11 cellular contexts compared by ENCODE assay signal in genomic region chr17:73420897-73421296, GRCh38.
A peak's percentile ranks its signal among the peaks of the same experiment; 100 is the strongest.
DNase-seq lines count a peak whose midpoint lies in the region; ATAC-seq and TF ChIP-seq lines count a peak whose summit lies in the region.
"Had no signal": no experiment of that assay in that cellular context is flagged by ENCODE, and none has a peak within 500 bp of the region (broad histone marks: within the 10 kb centered on the region; RNA-seq: fewer than 3 reads in every experiment).

No MANE protein-coding gene starts in this region.

- 94% methylated on average over 9 of the region's 9 CpGs for WGBS in esophagus muscularis mucosa

- peaks cover 5 to 37% of the 10 kb centered on the region in 2 donors for H3K27me3 Mint-ChIP-seq in effector memory CD8-positive, alpha-beta T cell
- H3K27me3 Mint-ChIP-seq: memory B cell had no signal

- ATAC-seq in GM21381 (IDR thresholded peaks at IDR 0.05; ENCODE audit: unreplicated experiment), result no peak
- ATAC-seq in effector memory CD8-positive, alpha-beta T cell (replicated peaks), result no peak

- TF ChIP-seq CTCF in retinal pigment epithelial cell (conservative IDR thresholded peaks at IDR 0.05; ENCODE audit: low read depth, low read length) (peak; percentile 25), esophagus muscularis mucosa (IDR thresholded peaks at IDR 0.05) (no peak)

- H3K4me3 ChIP-seq in retinal pigment epithelial cell (ENCODE audit: low read length), result no peak overlapping the region
- H3K4me3 ChIP-seq in esophagus muscularis mucosa, result no peak overlapping the region
- H3K4me3 ChIP-seq: SJSA1 had no signal

- peaks cover 0 to 12% (median 9%) of the 10 kb centered on the region in 4 donors for H3K4me1 ChIP-seq in esophagus muscularis mucosa

- DNase-seq in DMS 273 (lab: John Stamatoyannopoulos, UW; ENCODE audit: unreplicated experiment) (peak; percentile 67), DMS 273 treated with DMSO at 0.1 percent for 48 hours (lab: John Stamatoyannopoulos, UW) (no peak), NCI-H69 (lab: John Stamatoyannopoulos, UW) (peak; percentile 33), cerebellar cortex (ENCODE audit: low spot score) (peak; percentile 8), retinal pigment epithelial cell (ENCODE audit: low read depth) (no peak), esophagus muscularis mucosa (ENCODE audit: extremely low spot score) (no peak)
- no peak for DNase-seq in effector memory CD8-positive, alpha-beta T cell
- DNase-seq: activated T-cell treated with anti-CD3 and anti-CD28 coated beads, Interleukin-2, amount 50 U/mL, for 48 hours had no signal

- no peak for TF ChIP-seq EP300 in esophagus muscularis mucosa (IDR thresholded peaks at IDR 0.05)

- no peaks in the 10 kb centered on the region for H3K9me3 Mint-ChIP-seq in effector memory CD8-positive, alpha-beta T cell
- H3K9me3 Mint-ChIP-seq: memory B cell had no signal

- no peak overlapping the region for H3K4me3 Mint-ChIP-seq in effector memory CD8-positive, alpha-beta T cell
- H3K4me3 Mint-ChIP-seq: memory B cell had no signal

- H3K27me3 ChIP-seq in esophagus muscularis mucosa, result peaks cover 0 to 3% (median 0%) of the 10 kb centered on the region in 4 donors
- H3K27me3 ChIP-seq: SJSA1 had no signal

- intact Hi-C loops in esophagus muscularis mucosa (cut with DNase I), result loop anchor here (10.0 kb wide), 1 partner anchor 534 kb away; no protein-coding TSS in a partner anchor

- no peaks in the 10 kb centered on the region for H3K4me1 Mint-ChIP-seq in effector memory CD8-positive, alpha-beta T cell (ENCODE audit: low read depth in 2 of 2)
- H3K4me1 Mint-ChIP-seq: memory B cell had no signal

- no peaks in the 10 kb centered on the region for H3K9me3 ChIP-seq in esophagus muscularis mucosa
- H3K9me3 ChIP-seq: SJSA1 had no signal

- H3K27ac ChIP-seq in esophagus muscularis mucosa (replicated peaks in 1 of 4), result no peak overlapping the region
- H3K27ac ChIP-seq: SJSA1 had no signal

- no peak overlapping the region for H3K27ac Mint-ChIP-seq in effector memory CD8-positive, alpha-beta T cell
- H3K27ac Mint-ChIP-seq: memory B cell had no signal

- no peaks in the 10 kb centered on the region for H3K36me3 ChIP-seq in esophagus muscularis mucosa
- H3K36me3 ChIP-seq: SJSA1 had no signal

- no peak for TF ChIP-seq POLR2A in esophagus muscularis mucosa (IDR thresholded peaks at IDR 0.05; ENCODE audit: low read depth)

- H3K36me3 Mint-ChIP-seq in effector memory CD8-positive, alpha-beta T cell (ENCODE audit: insufficient read depth), result no peaks in the 10 kb centered on the region

Comparison
In these comparisons a context has a peak if more than half of its experiments do, and no peak if none do; other contexts are left out.
1. DNase-seq: peak in DMS 273 (single experiment), NCI-H69 (single experiment) and cerebellar cortex (single experiment); none in DMS 273 treated with DMSO at 0.1 percent for 48 hours (single experiment), retinal pigment epithelial cell (single experiment), esophagus muscularis mucosa (single experiment) and effector memory CD8-positive, alpha-beta T cell (0 of 3).